Comparison of ENCODE assay signal across 1 cellular context in the genomic region with DNA sequence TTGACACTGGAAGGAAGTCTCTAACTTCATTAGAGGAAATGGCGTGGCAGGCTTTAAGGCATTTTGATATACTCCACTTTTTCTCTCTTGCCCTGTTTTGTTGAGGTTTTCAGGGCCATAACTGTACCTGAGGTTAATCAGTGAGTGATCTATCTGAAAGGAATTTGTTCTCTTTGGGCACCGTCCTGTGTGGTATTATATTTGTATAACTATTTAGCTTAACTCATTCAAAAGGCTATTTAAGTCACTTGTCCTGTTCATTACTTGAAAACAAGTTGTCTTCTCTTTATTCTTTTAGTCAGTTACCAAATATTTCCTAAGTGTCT.
TF ChIP-seq lines count a peak whose summit lies in the region.

No MANE protein-coding gene starts in this region.

TF ChIP-seq in A549, 52 proteins besides CTCF, POLR2A, EP300 and RAD21 (continued from another document):
- TF ChIP-seq, protein P1, sequence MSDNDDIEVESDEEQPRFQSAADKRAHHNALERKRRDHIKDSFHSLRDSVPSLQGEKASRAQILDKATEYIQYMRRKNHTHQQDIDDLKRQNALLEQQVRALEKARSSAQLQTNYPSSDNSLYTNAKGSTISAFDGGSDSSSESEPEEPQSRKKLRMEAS (IDR thresholded peaks at IDR 0.05): no peak
- TF ChIP-seq HMGXB4 (CRISPR knock-in tag; IDR thresholded peaks at IDR 0.05; ENCODE audit: borderline replicate concordance): no peak
- no peak for TF ChIP-seq ZNF302 (CRISPR knock-in tag; IDR thresholded peaks at IDR 0.05)
- TF ChIP-seq BHLHE40 (IDR thresholded peaks at IDR 0.05; ENCODE audit: low read depth, low read length): no peak
- TF ChIP-seq HOXA7 (CRISPR knock-in tag; IDR thresholded peaks at IDR 0.05): no peak
- no peak for TF ChIP-seq CEBPB (IDR thresholded peaks at IDR 0.05)
- TF ChIP-seq HOXB13 (CRISPR knock-in tag; IDR thresholded peaks at IDR 0.05; ENCODE audit: low read depth): no peak
